ENCODE assay signal across 20 cellular contexts in the genomic region with DNA sequence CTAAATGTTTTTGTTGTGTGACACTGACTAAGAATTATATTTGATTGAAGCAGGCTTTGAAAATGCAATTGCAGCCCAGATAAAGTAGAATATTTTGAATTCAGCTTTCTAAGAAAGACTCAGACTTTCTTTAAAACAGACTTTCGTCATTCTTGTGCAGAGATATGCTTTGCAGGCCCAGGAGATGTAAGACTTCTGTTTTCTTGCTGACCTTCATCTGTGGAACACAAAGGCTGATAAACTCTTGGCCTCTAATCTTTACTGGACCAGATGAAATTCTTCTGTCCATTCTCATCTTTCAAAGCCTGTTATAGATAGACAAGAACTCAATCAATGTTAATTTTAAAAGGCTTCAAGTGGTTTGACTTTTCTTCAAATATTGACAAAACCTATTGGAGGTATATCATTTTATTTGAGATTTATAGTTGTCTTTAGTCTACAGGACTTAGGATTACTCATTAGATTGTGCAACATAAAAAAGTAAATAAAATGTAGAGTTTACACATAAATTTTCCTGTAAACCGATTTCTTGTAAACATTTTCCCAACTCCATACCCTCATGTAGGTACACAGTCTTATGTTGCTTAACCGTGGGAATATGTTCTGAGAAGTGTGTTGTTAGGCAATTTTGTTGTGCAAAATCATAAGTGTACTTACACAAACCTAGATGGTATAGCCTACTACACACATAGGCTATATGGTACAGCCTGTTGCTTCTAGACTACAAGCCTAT.
"Had no signal": no experiment of that assay in that cellular context is flagged by ENCODE, and none has a peak within 500 bp of the region (broad histone marks: within the 10 kb centered on the region; RNA-seq: fewer than 3 reads in every experiment).

No MANE protein-coding gene starts in this region.

- H3K4me2 ChIP-seq: hepatocyte had no signal

- H3K36me3 ChIP-seq: uterus had no signal

- DNase-seq: activated naive CD4-positive, alpha-beta T cell treated with anti-CD3 and anti-CD28 coated beads for 36 hours; activated naive CD8-positive, alpha-beta T cell treated with anti-CD3 and anti-CD28 coated beads, Interleukin-2, amount 10 ng/mL, durations not matched to agents 7 days and 5 days; activated T-cell treated with anti-CD3 and anti-CD28 coated beads, Interleukin-2, amount 50 U/mL, for 1 hour; amygdala; effector CD4-positive, alpha-beta T cell; glutamatergic neuron; immature natural killer cell; kidney glomerular epithelial cell; left ventricle myocardium inferior; natural killer cell; retina; sigmoid colon; stimulated activated CD4-positive, alpha-beta T cell treated with anti-CD3 and anti-CD28 coated beads, Interleukin-4, amount 100 ng/mL, for 1 hour; stimulated activated naive CD4-positive, alpha-beta T cell; testis; trophoblast cell; uterus had no signal

- H3K4me1 ChIP-seq: left ventricle myocardium inferior, sigmoid colon, testis, uterus had no signal

- H3K27ac ChIP-seq: hepatocyte, left ventricle myocardium inferior, sigmoid colon, testis, uterus had no signal

- H3K9me3 ChIP-seq: left ventricle myocardium inferior, sigmoid colon, testis, uterus had no signal

- H3K4me3 ChIP-seq: hepatocyte, left ventricle myocardium inferior, sigmoid colon, testis, uterus had no signal

- H2AFZ ChIP-seq: hepatocyte had no signal

- H3K27me3 ChIP-seq: hepatocyte, sigmoid colon, testis, uterus had no signal

- FAIRE-seq: endometrium, frontal cortex had no signal
